1 cellular context compared by ENCODE assay signal in genomic region chr12:4273651-4274395, GRCh38.
TF ChIP-seq lines count a peak whose summit lies in the region.

Gene CCND2 (plus strand): TSS chr12:4273762. CDS start chr12:4274041, 279 bp downstream.

TF ChIP-seq in WTC11, 78 proteins besides CTCF, POLR2A, EP300 and RAD21 (continued from another document and continues in another):
- peak; percentile 54; the same call in 1 of the 2 replicates for TF ChIP-seq FOXP4 (CRISPR knock-in tag; IDR thresholded peaks at IDR 0.05)
- peak; percentile 55; the same call in 1 of the 2 replicates for TF ChIP-seq MAX (CRISPR knock-in tag; IDR thresholded peaks at IDR 0.05)
- no peak for TF ChIP-seq STAT6 (CRISPR knock-in tag; conservative IDR thresholded peaks at IDR 0.05; ENCODE audit: low read depth)
- TF ChIP-seq NR2C2 (CRISPR knock-in tag; IDR thresholded peaks at IDR 0.05): peak; percentile 17; the same call in 1 of the 2 replicates
- no peak for TF ChIP-seq IRF2 (CRISPR knock-in tag; IDR thresholded peaks at IDR 0.05; ENCODE audit: borderline replicate concordance, low read depth)
- TF ChIP-seq MYBL2 (CRISPR knock-in tag; IDR thresholded peaks at IDR 0.05): peak; percentile 77
- TF ChIP-seq USF2 (CRISPR knock-in tag; IDR thresholded peaks at IDR 0.05): no peak
- TF ChIP-seq OVOL2 (CRISPR knock-in tag; IDR thresholded peaks at IDR 0.05; ENCODE audit: borderline replicate concordance): no peak
- no peak for TF ChIP-seq ZNF121 (CRISPR knock-in tag; IDR thresholded peaks at IDR 0.05)
- peak; percentile 54; the same call in 1 of the 2 replicates for TF ChIP-seq ETV6 (CRISPR knock-in tag; IDR thresholded peaks at IDR 0.05)
- no peak for TF ChIP-seq ERG (CRISPR knock-in tag; IDR thresholded peaks at IDR 0.05)
- TF ChIP-seq AR (CRISPR knock-in tag; IDR thresholded peaks at IDR 0.05): no peak
- no peak for TF ChIP-seq USF1 (CRISPR knock-in tag; IDR thresholded peaks at IDR 0.05)
- TF ChIP-seq PRRX2 (CRISPR knock-in tag; IDR thresholded peaks at IDR 0.05): no peak
- TF ChIP-seq TP53 (CRISPR knock-in tag; IDR thresholded peaks at IDR 0.05): no peak; the same call in 1 of the 2 replicates
- TF ChIP-seq JAZF1 (CRISPR knock-in tag; IDR thresholded peaks at IDR 0.05): no peak
- TF ChIP-seq ZNF396 (CRISPR knock-in tag; IDR thresholded peaks at IDR 0.05; ENCODE audit: borderline replicate concordance): no peak
- TF ChIP-seq FOXK1 (CRISPR knock-in tag; IDR thresholded peaks at IDR 0.05): no peak
- TF ChIP-seq PREB (CRISPR knock-in tag; IDR thresholded peaks at IDR 0.05; ENCODE audit: borderline replicate concordance): no peak
- TF ChIP-seq ELF4 (CRISPR knock-in tag; IDR thresholded peaks at IDR 0.05; ENCODE audit: low read depth): no peak; the same call in 1 of the 2 replicates
- no peak for TF ChIP-seq IRF1 (CRISPR knock-in tag; IDR thresholded peaks at IDR 0.05)
- no peak for TF ChIP-seq ZSCAN18 (CRISPR knock-in tag; IDR thresholded peaks at IDR 0.05)
- 0 out of 2 replicates have a peak, but pooled peaks have one; percentile 7 for TF ChIP-seq ZBTB21 (CRISPR knock-in tag; IDR thresholded peaks at IDR 0.05; ENCODE audit: borderline replicate concordance)
- TF ChIP-seq ARID4B (CRISPR knock-in tag; IDR thresholded peaks at IDR 0.05; ENCODE audit: borderline replicate concordance): peak; percentile 56
- no peak for TF ChIP-seq ZMAT4 (CRISPR knock-in tag; IDR thresholded peaks at IDR 0.05)
- peak; percentile 74; the same call in 1 of the 2 replicates for TF ChIP-seq ZBTB43 (CRISPR knock-in tag; IDR thresholded peaks at IDR 0.05)
- TF ChIP-seq ATF3 (CRISPR knock-in tag; conservative IDR thresholded peaks at IDR 0.05): peak; percentile 74; the same call in 1 of the 2 replicates
- no peak for TF ChIP-seq GTF2I (CRISPR knock-in tag; conservative IDR thresholded peaks at IDR 0.05)
- TF ChIP-seq MLX (CRISPR knock-in tag; IDR thresholded peaks at IDR 0.05): no peak
- TF ChIP-seq ZNF416 (CRISPR knock-in tag; IDR thresholded peaks at IDR 0.05): no peak
